ENCODE assay signal across 19 cellular contexts in the genomic region with DNA sequence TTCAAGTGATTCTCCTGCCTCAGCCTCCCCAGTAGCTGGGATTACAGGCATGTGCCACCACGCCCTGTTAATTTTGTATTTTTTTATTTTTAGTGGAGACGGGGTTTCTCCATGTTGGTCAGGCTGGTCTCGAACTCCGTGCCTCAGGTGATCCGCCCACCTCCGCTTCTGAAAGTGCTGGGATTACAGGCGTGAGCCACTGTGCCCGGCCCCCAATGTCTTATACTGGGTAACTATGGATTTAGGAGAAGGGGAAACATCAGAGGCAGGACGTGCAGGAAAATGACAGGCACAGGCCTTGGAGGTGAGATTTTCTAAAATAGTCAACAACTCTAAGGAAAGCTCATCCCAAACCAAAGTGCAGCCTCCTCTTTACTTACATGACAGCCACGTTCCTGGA. TPM values are rescaled to one million over a fixed set of nuclear protein-coding genes. Genes with fewer than 3 reads are reported as not detected.
A peak's percentile ranks its signal among the peaks of the same experiment; 100 is the strongest.
DNase-seq lines count a peak whose midpoint lies in the region; ATAC-seq and TF ChIP-seq lines count a peak whose summit lies in the region.
"Had no signal": no experiment of that assay in that cellular context is flagged by ENCODE, and none has a peak within 500 bp of the region (broad histone marks: within the 10 kb centered on the region; RNA-seq: fewer than 3 reads in every experiment).

No MANE protein-coding gene starts in this region.

- H3K27me3 Mint-ChIP-seq in activated naive CD8-positive, alpha-beta T cell treated with anti-CD3 and anti-CD28 coated beads, Interleukin-2, amount 50 U/mL, for 24 hours: no peaks in the 10 kb centered on the region
- no peaks in the 10 kb centered on the region for H3K27me3 Mint-ChIP-seq in activated naive CD8-positive, alpha-beta T cell treated with anti-CD3 and anti-CD28 coated beads for 36 hours
- H3K27me3 Mint-ChIP-seq in activated naive CD4-positive, alpha-beta T cell treated with anti-CD3 and anti-CD28 coated beads for 36 hours (ENCODE audit: low read depth): no peaks in the 10 kb centered on the region
- H3K27me3 Mint-ChIP-seq: activated naive CD4-positive, alpha-beta T cell treated with anti-CD3 and anti-CD28 coated beads, Interleukin-2, amount 50 U/mL, for 24 hours; effector memory CD8-positive, alpha-beta T cell; memory B cell; T-helper 17 cell had no signal

- intact Hi-C loops in activated naive CD4-positive, alpha-beta T cell treated with anti-CD3 and anti-CD28 coated beads for 36 hours (cut with micrococcal nuclease): loop anchor here (1.0 kb wide), 2 partner anchors 18 to 22 kb away; no protein-coding TSS in a partner anchor

- peak overlapping the region; percentile 53; the same call in 1 of the 2 replicates for H3K9ac ChIP-seq in OCI-LY3 (ENCODE audit: low read length)
- H3K9ac ChIP-seq: SK-N-SH had no signal

- no peaks in the 10 kb centered on the region for H3K27me3 ChIP-seq in OCI-LY3 (ENCODE audit: low read depth, low read length)
- H3K27me3 ChIP-seq: cardiac muscle cell had no signal

- peaks cover 20% of the 10 kb centered on the region for H3K4me1 Mint-ChIP-seq in activated naive CD8-positive, alpha-beta T cell treated with anti-CD3 and anti-CD28 coated beads, Interleukin-2, amount 50 U/mL, for 24 hours
- peaks cover 12% of the 10 kb centered on the region for H3K4me1 Mint-ChIP-seq in activated naive CD8-positive, alpha-beta T cell treated with anti-CD3 and anti-CD28 coated beads for 36 hours
- peaks cover 12% of the 10 kb centered on the region for H3K4me1 Mint-ChIP-seq in activated naive CD4-positive, alpha-beta T cell treated with anti-CD3 and anti-CD28 coated beads for 36 hours (ENCODE audit: low read depth)

- H3K4me3 Mint-ChIP-seq in activated naive CD8-positive, alpha-beta T cell treated with anti-CD3 and anti-CD28 coated beads, Interleukin-2, amount 50 U/mL, for 24 hours: peak overlapping the region; percentile 87
- no peak overlapping the region for H3K4me3 Mint-ChIP-seq in activated naive CD8-positive, alpha-beta T cell treated with anti-CD3 and anti-CD28 coated beads for 36 hours
- H3K4me3 Mint-ChIP-seq in activated naive CD4-positive, alpha-beta T cell treated with anti-CD3 and anti-CD28 coated beads for 36 hours: no peak overlapping the region

- H3K9me3 ChIP-seq in OCI-LY3 (ENCODE audit: insufficient read depth, low read length): peaks cover 2% of the 10 kb centered on the region; the same call in 1 of the 2 replicates
- H3K9me3 ChIP-seq: left lung, SK-N-SH had no signal

- TF ChIP-seq CTCF in OCI-LY3 (IDR thresholded peaks at IDR 0.05; ENCODE audit: low read depth, low read length) (no peak), coronary artery (IDR thresholded peaks at IDR 0.05) (no peak)

- H3K36me3 Mint-ChIP-seq in activated naive CD8-positive, alpha-beta T cell treated with anti-CD3 and anti-CD28 coated beads, Interleukin-2, amount 50 U/mL, for 24 hours (ENCODE audit: low read depth): no peaks in the 10 kb centered on the region
- no peaks in the 10 kb centered on the region for H3K36me3 Mint-ChIP-seq in activated naive CD8-positive, alpha-beta T cell treated with anti-CD3 and anti-CD28 coated beads for 36 hours
- H3K36me3 Mint-ChIP-seq in activated naive CD4-positive, alpha-beta T cell treated with anti-CD3 and anti-CD28 coated beads for 36 hours (ENCODE audit: low read depth): no peaks in the 10 kb centered on the region
- H3K36me3 Mint-ChIP-seq: activated naive CD4-positive, alpha-beta T cell treated with anti-CD3 and anti-CD28 coated beads, Interleukin-2, amount 50 U/mL, for 24 hours; CD8-positive, alpha-beta T cell; memory B cell; stimulated activated naive B cell treated with anti-CD40 and anti-IgM and Interleukin-4, amounts not matched to agents 10 μg/mL and 1 μg/mL and 100 μg/mL, for 72 hours had no signal

- no peak for DNase-seq in activated naive CD8-positive, alpha-beta T cell treated with anti-CD3 and anti-CD28 coated beads, Interleukin-2, amount 50 U/mL, for 24 hours
- DNase-seq in activated naive CD8-positive, alpha-beta T cell treated with anti-CD3 and anti-CD28 coated beads for 36 hours: no peak
- no peak for DNase-seq in coronary artery (ENCODE audit: low spot score)
- no peak for DNase-seq in NAMALWA (ENCODE audit: low spot score)
- DNase-seq in inferior parietal cortex (ENCODE audit: extremely low spot score): no peak
- DNase-seq in activated naive CD4-positive, alpha-beta T cell treated with anti-CD3 and anti-CD28 coated beads for 36 hours: no peak

- no peaks in the 10 kb centered on the region for H3K9me3 Mint-ChIP-seq in activated naive CD8-positive, alpha-beta T cell treated with anti-CD3 and anti-CD28 coated beads, Interleukin-2, amount 50 U/mL, for 24 hours
- no peaks in the 10 kb centered on the region for H3K9me3 Mint-ChIP-seq in activated naive CD8-positive, alpha-beta T cell treated with anti-CD3 and anti-CD28 coated beads for 36 hours
- no peaks in the 10 kb centered on the region for H3K9me3 Mint-ChIP-seq in activated naive CD4-positive, alpha-beta T cell treated with anti-CD3 and anti-CD28 coated beads for 36 hours
- H3K9me3 Mint-ChIP-seq: activated naive CD4-positive, alpha-beta T cell treated with anti-CD3 and anti-CD28 coated beads, Interleukin-2, amount 50 U/mL, for 24 hours; activated T-helper 2 cell treated with anti-CD3 and anti-CD28 coated beads, Interferon-gamma antibody, Interleukin-2, Interleukin-4, amounts not matched to agents 10 μg/mL and 5 μg/mL and 100 μg/mL, durations not matched to agents 14 hours and 24 hours and 36 hours; CD8-positive, alpha-beta T cell; effector memory CD8-positive, alpha-beta T cell; memory B cell; nephron; stimulated activated naive B cell treated with anti-CD40 and anti-IgM and Interleukin-4, amounts not matched to agents 10 μg/mL and 1 μg/mL and 100 μg/mL, for 72 hours had no signal

- H3K27ac ChIP-seq in OCI-LY3 (ENCODE audit: low read length) (no peak overlapping the region), coronary artery (peak overlapping the region; percentile 20 to 68)
- H3K27ac ChIP-seq: cardiac muscle cell, left lung had no signal

- peaks cover 7% of the 10 kb centered on the region for H3K4me1 ChIP-seq in OCI-LY3 (ENCODE audit: low read length)
- H3K4me1 ChIP-seq: left lung had no signal

- no peaks in the 10 kb centered on the region for H4K20me1 ChIP-seq in OCI-LY3 (ENCODE audit: insufficient read depth, low read length)

- no peaks in the 10 kb centered on the region for H3K79me2 ChIP-seq in OCI-LY3 (ENCODE audit: low read length)

- CTCF ChIA-PET in activated naive CD4-positive, alpha-beta T cell treated with anti-CD3 and anti-CD28 coated beads for 36 hours (lab: Charles Lee): interaction anchor here (0.7 to 5.8 kb wide), 4 partner anchors 11 to 149 kb away, joined by 3 to 30 read pairs (median 6); no protein-coding TSS in a partner anchor

- H3K36me3 ChIP-seq in OCI-LY3 (replicated peaks; ENCODE audit: low read depth, low read length): no peaks in the 10 kb centered on the region
- H3K36me3 ChIP-seq: cardiac muscle cell, left lung had no signal

- H3K27ac Mint-ChIP-seq in activated naive CD8-positive, alpha-beta T cell treated with anti-CD3 and anti-CD28 coated beads, Interleukin-2, amount 50 U/mL, for 24 hours: no peak overlapping the region
- no peak overlapping the region for H3K27ac Mint-ChIP-seq in activated naive CD8-positive, alpha-beta T cell treated with anti-CD3 and anti-CD28 coated beads for 36 hours
- no peak overlapping the region for H3K27ac Mint-ChIP-seq in activated naive CD4-positive, alpha-beta T cell treated with anti-CD3 and anti-CD28 coated beads for 36 hours

- H3K4me3 ChIP-seq in OCI-LY3 (ENCODE audit: low read length) (peak overlapping the region; percentile 77), coronary artery (no peak overlapping the region)

- H2AFZ ChIP-seq in OCI-LY3 (ENCODE audit: low read depth, low read length): peak overlapping the region; percentile 71; the same call in 1 of the 2 replicates

- no peak for ATAC-seq in activated naive CD8-positive, alpha-beta T cell treated with anti-CD3 and anti-CD28 coated beads, Interleukin-2, amount 50 U/mL, for 24 hours
- ATAC-seq in HG03159 (IDR thresholded peaks at IDR 0.05; ENCODE audit: unreplicated experiment): no peak

- H3K4me2 ChIP-seq in OCI-LY3 (ENCODE audit: low read length): peak overlapping the region; percentile 81

RNA-seq across cellular contexts. Expression of gene TSPYL2, which starts 11.1 kb away (rescaled TPM):
- 10 to 100 TPM; 46.7 to 52.7 TPM for total RNA-seq in activated naive CD8-positive, alpha-beta T cell treated with anti-CD3 and anti-CD28 coated beads for 36 hours
- 10 to 100 TPM; 72.2 to 74.4 TPM for total RNA-seq in activated naive CD4-positive, alpha-beta T cell treated with anti-CD3 and anti-CD28 coated beads for 36 hours

RNA-seq across cellular contexts. Expression of gene GPR173, which starts 22.5 kb away (rescaled TPM):
- under 1 TPM; 0.56 to 0.64 TPM for total RNA-seq in activated naive CD8-positive, alpha-beta T cell treated with anti-CD3 and anti-CD28 coated beads for 36 hours
- under 1 TPM in 1 of 2 experiments, not detected in 1; 0.05 TPM for total RNA-seq in activated naive CD4-positive, alpha-beta T cell treated with anti-CD3 and anti-CD28 coated beads for 36 hours
- total RNA-seq: activated T-helper 2 cell treated with anti-CD3 and anti-CD28 coated beads, Interferon-gamma antibody, Interleukin-2, Interleukin-4, amounts not matched to agents 10 μg/mL and 5 μg/mL and 100 μg/mL, durations not matched to agents 14 hours and 24 hours and 36 hours; T-helper 17 cell had no signal

RNA-seq across cellular contexts. Expression of gene KANTR, which starts 22.9 kb away (rescaled TPM):
- 1 to 10 TPM; 6.3 to 6.4 TPM for total RNA-seq in activated naive CD8-positive, alpha-beta T cell treated with anti-CD3 and anti-CD28 coated beads for 36 hours
- total RNA-seq in activated naive CD4-positive, alpha-beta T cell treated with anti-CD3 and anti-CD28 coated beads for 36 hours: 1 to 10 TPM; 7.5 to 9.2 TPM
